In genomic region chr7:140200102-140200989, GRCh38 we compare ENCODE assay signal across 13 cellular contexts. TPM values are rescaled to one million over a fixed set of nuclear protein-coding genes. Genes with fewer than 3 reads are reported as not detected.
DNase-seq lines count a peak whose midpoint lies in the region; ATAC-seq and TF ChIP-seq lines count a peak whose summit lies in the region.
"Had no signal": no experiment of that assay in that cellular context is flagged by ENCODE, and none has a peak within 500 bp of the region (broad histone marks: within the 10 kb centered on the region; RNA-seq: fewer than 3 reads in every experiment).

No MANE protein-coding gene starts in this region.

- peak overlapping the region; percentile 48 for H3K4me3 Mint-ChIP-seq in MCF 10A (ENCODE audit: unreplicated experiment)
- H3K4me3 Mint-ChIP-seq in activated CD4-positive, alpha-beta memory T cell treated with anti-CD3 and anti-CD28 coated beads for 36 hours: no peak overlapping the region
- H3K4me3 Mint-ChIP-seq: activated T-cell treated with anti-CD3 and anti-CD28 coated beads, Interleukin-2, amount 50 U/mL, for 4 hours had no signal

- H3K4me3 ChIP-seq in upper lobe of right lung: no peak overlapping the region

- H3K36me3 ChIP-seq in upper lobe of right lung: no peaks in the 10 kb centered on the region

- ATAC-seq in upper lobe of right lung: peak; percentile 81
- ATAC-seq: activated T-cell treated with anti-CD3 and anti-CD28 coated beads, Interleukin-2, amount 50 U/mL, for 4 hours had no signal

- H3K36me3 Mint-ChIP-seq in MCF 10A (ENCODE audit: insufficient read depth, unreplicated experiment): no peaks in the 10 kb centered on the region
- peaks cover 9% of the 10 kb centered on the region for H3K36me3 Mint-ChIP-seq in activated CD4-positive, alpha-beta memory T cell treated with anti-CD3 and anti-CD28 coated beads for 36 hours

- H3K27me3 Mint-ChIP-seq in MCF 10A (ENCODE audit: insufficient read depth, unreplicated experiment): no peaks in the 10 kb centered on the region
- no peaks in the 10 kb centered on the region for H3K27me3 Mint-ChIP-seq in activated CD4-positive, alpha-beta memory T cell treated with anti-CD3 and anti-CD28 coated beads for 36 hours

- no peak for TF ChIP-seq CTCF in MCF 10A (IDR thresholded peaks at IDR 0.05; ENCODE audit: unreplicated experiment)
- TF ChIP-seq CTCF in upper lobe of right lung (IDR thresholded peaks at IDR 0.05): no peak

- peaks cover 7% of the 10 kb centered on the region for H3K9me3 Mint-ChIP-seq in MCF 10A (ENCODE audit: unreplicated experiment)
- peaks cover 13% of the 10 kb centered on the region for H3K9me3 Mint-ChIP-seq in activated CD4-positive, alpha-beta memory T cell treated with anti-CD3 and anti-CD28 coated beads for 36 hours

- intact Hi-C loops in MCF 10A (cut with micrococcal nuclease): no loop called here
- intact Hi-C loops in upper lobe of right lung (cut with DNase I): no loop called here
- intact Hi-C loops in activated CD4-positive, alpha-beta memory T cell treated with anti-CD3 and anti-CD28 coated beads for 36 hours (cut with micrococcal nuclease): no loop called here

- peak overlapping the region; percentile 39 for H3K27ac Mint-ChIP-seq in MCF 10A (ENCODE audit: low read depth, unreplicated experiment)
- no peak overlapping the region for H3K27ac Mint-ChIP-seq in activated CD4-positive, alpha-beta memory T cell treated with anti-CD3 and anti-CD28 coated beads for 36 hours

- no peaks in the 10 kb centered on the region for H3K9me3 ChIP-seq in upper lobe of right lung

- no peak overlapping the region for H3K27ac ChIP-seq in upper lobe of right lung
- H3K27ac ChIP-seq: 22Rv1, dorsolateral prefrontal cortex had no signal

- H3K4me1 Mint-ChIP-seq in MCF 10A (ENCODE audit: insufficient read depth, unreplicated experiment): no peaks in the 10 kb centered on the region
- H3K4me1 Mint-ChIP-seq in activated CD4-positive, alpha-beta memory T cell treated with anti-CD3 and anti-CD28 coated beads for 36 hours (ENCODE audit: low read depth): peaks cover 28% of the 10 kb centered on the region

- DNase-seq in NCI-H1417 (lab: John Stamatoyannopoulos, UW) (peak in 2 of 3 experiments; percentile 10 to 48), NCI-H1417 treated with DMSO at 0.1 percent for 48 hours (lab: John Stamatoyannopoulos, UW) (no peak), MCF 10A (ENCODE audit: unreplicated experiment) (peak; percentile 65), inferior parietal cortex (ENCODE audit: extremely low spot score) (peak; percentile 42), upper lobe of right lung (no peak), NCI-H510A treated with DMSO at 0.1 percent for 48 hours (lab: John Stamatoyannopoulos, UW) (no peak)
- no peak for DNase-seq in activated CD4-positive, alpha-beta memory T cell treated with anti-CD3 and anti-CD28 coated beads for 36 hours
- DNase-seq in stimulated activated CD4-positive, alpha-beta T cell treated with anti-CD3 and anti-CD28 coated beads, Interleukin-2, amount 100 ng/mL, for 24 hours: no peak
- DNase-seq: activated T-cell treated with anti-CD3 and anti-CD28 coated beads, Interleukin-2, amount 50 U/mL, for 4 hours; NCI-H1105; stimulated activated CD4-positive, alpha-beta T cell treated with anti-CD3 and anti-CD28 coated beads, Interleukin-12 subunit alpha, Interleukin-12 subunit beta, amount 100 ng/mL, for 4 hours had no signal

- H3K4me1 ChIP-seq in upper lobe of right lung: no peaks in the 10 kb centered on the region

- H3K27me3 ChIP-seq in upper lobe of right lung: no peaks in the 10 kb centered on the region
- H3K27me3 ChIP-seq: dorsolateral prefrontal cortex had no signal

- POLR2A ChIA-PET in MCF 10A (lab: Yijun Ruan, JAX): interaction anchor here (3.7 kb wide), 1 partner anchor 23 kb away, joined by 33 read pairs; the partner anchor contains the start of gene KDM7A
- POLR2A ChIA-PET in activated CD4-positive, alpha-beta memory T cell treated with anti-CD3 and anti-CD28 coated beads for 36 hours (lab: Charles Lee): interaction anchor here (1.2 kb wide), 1 partner anchor 11 kb away, joined by 5 read pairs; no protein-coding TSS in a partner anchor

- CTCF ChIA-PET in MCF 10A (lab: Yijun Ruan, JAX): interaction anchor here (0.6 to 0.8 kb wide), 2 partner anchors 126 to 1142 kb away, joined by 3 read pairs; no protein-coding TSS in a partner anchor
- CTCF ChIA-PET in activated CD4-positive, alpha-beta memory T cell treated with anti-CD3 and anti-CD28 coated beads for 36 hours (lab: Charles Lee): interaction anchor here (0.7 kb wide), 1 partner anchor 11 kb away, joined by 4 read pairs; no protein-coding TSS in a partner anchor

- no TSS peak for BruUV-seq in MCF 10A (replicated peaks; lab: Mats Ljungman, UMichigan)

RNA-seq across cellular contexts. Expression of gene KDM7A, which starts 23.6 kb away (rescaled TPM):
- total RNA-seq in MCF 10A (2022) (12.4 and 14.2 TPM in 2 replicates), upper lobe of right lung (16.7 TPM)
- 10 to 100 TPM; 23.4 to 24.5 TPM for total RNA-seq in activated CD4-positive, alpha-beta memory T cell treated with anti-CD3 and anti-CD28 coated beads for 36 hours

Comparison
In these comparisons a context has a peak if more than half of its experiments do, and no peak if none do; other contexts are left out.
1. DNase-seq: peak in NCI-H1417 (2 of 3), MCF 10A (single experiment) and inferior parietal cortex (single experiment); none in NCI-H1417 treated with DMSO at 0.1 percent for 48 hours (single experiment), upper lobe of right lung (single experiment), activated CD4-positive, alpha-beta memory T cell treated with anti-CD3 and anti-CD28 coated beads for 36 hours (single experiment), stimulated activated CD4-positive, alpha-beta T cell treated with anti-CD3 and anti-CD28 coated beads, Interleukin-2, amount 100 ng/mL, for 24 hours (0 of 2) and NCI-H510A treated with DMSO at 0.1 percent for 48 hours (single experiment).